In genomic region chr6:40170856-40171255, GRCh38 we compare ENCODE assay signal across 23 cellular contexts.
DNase-seq lines count a peak whose midpoint lies in the region; ATAC-seq and TF ChIP-seq lines count a peak whose summit lies in the region.
"Had no signal": no experiment of that assay in that cellular context is flagged by ENCODE, and none has a peak within 500 bp of the region (broad histone marks: within the 10 kb centered on the region; RNA-seq: fewer than 3 reads in every experiment).

No MANE protein-coding gene starts in this region.

- whole genome bisulfite sequencing in mammary epithelial cell (ENCODE audit: low coverage, missing lambda C conversion rate), result 11% methylated on average over 2 of the region's 2 CpGs
- WGBS in esophagus, 2 donors, result 32 to 37% methylated on average over 2 of the region's 2 CpGs
- 30 to 31% methylated on average over 2 of the region's 2 CpGs for WGBS in esophagus squamous epithelium, 2 donors

- no peaks in the 10 kb centered on the region for H3K79me2 ChIP-seq in mammary epithelial cell (ENCODE audit: insufficient read depth, low read length)

- no peak overlapping the region for H3K9ac ChIP-seq in mammary epithelial cell (ENCODE audit: insufficient read depth, low read length)
- H3K9ac ChIP-seq: BLaER1 had no signal

- H3K27me3 ChIP-seq in mammary epithelial cell (ENCODE audit: insufficient read depth, low read length) (no peaks in the 10 kb centered on the region), breast epithelium (no peaks in the 10 kb centered on the region), esophagus (ENCODE audit: control insufficient read depth in 1 of 2, insufficient read depth in 2 of 2, low read length in 2 of 2) (no peaks in the 10 kb centered on the region), esophagus squamous epithelium (no peaks in the 10 kb centered on the region)
- H3K27me3 ChIP-seq: BE2C, BLaER1 had no signal

- intact Hi-C loops in mammary epithelial cell (cut with micrococcal nuclease), result no loop called here
- intact Hi-C loops in breast epithelium (cut with DNase I; ENCODE audit: low total_unique reads), result no loop called here
- intact Hi-C loops in esophagus squamous epithelium (cut with DNase I), result no loop called here
- intact Hi-C loops in posterior cingulate gyrus (cut with DNase I), result no loop called here

- no peaks in the 10 kb centered on the region for H4K20me1 ChIP-seq in mammary epithelial cell (ENCODE audit: insufficient read depth, low read length)
- H4K20me1 ChIP-seq: BLaER1 had no signal

- H3K4me2 ChIP-seq in mammary epithelial cell (ENCODE audit: insufficient read depth, low read depth, low read length), result peak overlapping the region; percentile 13
- H3K4me2 ChIP-seq: A549, BLaER1 had no signal

- DNase-seq in mammary epithelial cell (peak; percentile 4), breast epithelium (ENCODE audit: low spot score in 2 of 2) (no peak), esophagus squamous epithelium (lab: John Stamatoyannopoulos, UW) (no peak), NCI-H69 (lab: John Stamatoyannopoulos, UW) (no peak), posterior cingulate gyrus (no peak)
- DNase-seq: BE2C; C1 segment of cervical spinal cord; CD4-positive, alpha-beta memory T cell; CD4-positive, CD25-positive, alpha-beta regulatory T cell; CD8-positive, alpha-beta memory T cell; COR-L47; DMS 273 treated with DMSO at 0.1 percent for 48 hours; DMS153; DMS79; DND-41; EL; GDM1 had no signal

- no peak overlapping the region for H2AFZ ChIP-seq in mammary epithelial cell (ENCODE audit: low read depth, low read length)

- no peak overlapping the region for H3K27ac ChIP-seq in mammary epithelial cell (ENCODE audit: insufficient read depth, low read depth, low read length)
- no peak overlapping the region for H3K27ac ChIP-seq in breast epithelium
- H3K27ac ChIP-seq in esophagus (ENCODE audit: low read depth in 2 of 2, low read length in 1 of 2), result peak overlapping the region; percentile 39 to 92
- peak overlapping the region in 3 of 4 donors; percentile 38 to 57 (median 54) for H3K27ac ChIP-seq in esophagus squamous epithelium
- H3K27ac ChIP-seq: 22Rv1, A549, BLaER1 had no signal

- H3K9me3 ChIP-seq in mammary epithelial cell (replicated peaks; ENCODE audit: insufficient read depth, low read length), result no peaks in the 10 kb centered on the region
- no peaks in the 10 kb centered on the region for H3K9me3 ChIP-seq in breast epithelium
- no peaks in the 10 kb centered on the region for H3K9me3 ChIP-seq in esophagus (ENCODE audit: control insufficient read depth in 2 of 2, insufficient read depth in 1 of 2, low read depth in 1 of 2, low read length in 1 of 2)
- no peaks in the 10 kb centered on the region for H3K9me3 ChIP-seq in esophagus squamous epithelium
- H3K9me3 ChIP-seq: A549, BE2C, BLaER1 had no signal

- BruUV-seq in mammary epithelial cell (replicated peaks; lab: Mats Ljungman, UMichigan), result no TSS peak

- CTCF ChIA-PET in mammary epithelial cell (lab: Charles Lee; ENCODE audit: low non-redundant PET), result no interaction called here

- TF ChIP-seq CTCF in mammary epithelial cell (conservative IDR thresholded peaks at IDR 0.05 in 1 of 2, IDR thresholded peaks at IDR 0.05 in 1 of 2; ENCODE audit: extremely low read depth in 1 of 2, insufficient read depth in 1 of 2, low read depth in 1 of 2, low read length in 2 of 2) (no peak), breast epithelium (IDR thresholded peaks at IDR 0.05) (no peak), esophagus squamous epithelium (IDR thresholded peaks at IDR 0.05) (no peak)

- in situ Hi-C loops in mammary epithelial cell (cut with MboI; ENCODE audit: low sequenced_read_pairs in 2 of 2), result no loop called here

- no peak for ATAC-seq in GM21447 (IDR thresholded peaks at IDR 0.05; ENCODE audit: unreplicated experiment)
- ATAC-seq: A549, GM12878 had no signal

- TF ChIP-seq POLR2A in breast epithelium (IDR thresholded peaks at IDR 0.05) (no peak), esophagus squamous epithelium (IDR thresholded peaks at IDR 0.05) (no peak)

- H3K4me1 ChIP-seq in mammary epithelial cell (ENCODE audit: insufficient read depth, low read length) (peaks cover 26% of the 10 kb centered on the region), breast epithelium (no peaks in the 10 kb centered on the region), esophagus (ENCODE audit: control insufficient read depth in 2 of 2, insufficient read depth in 2 of 2, low read length in 1 of 2) (peaks cover 0 to 10% of the 10 kb centered on the region in 2 donors), esophagus squamous epithelium (peaks cover 4 to 40% (median 8%) of the 10 kb centered on the region in 3 donors)
- H3K4me1 ChIP-seq: A549, BE2C, BLaER1 had no signal

- H3K36me3 ChIP-seq in mammary epithelial cell (ENCODE audit: insufficient read depth, low read length) (no peaks in the 10 kb centered on the region), breast epithelium (no peaks in the 10 kb centered on the region), esophagus (ENCODE audit: control insufficient read depth in 2 of 2, insufficient read depth in 2 of 2, low read length in 1 of 2) (no peaks in the 10 kb centered on the region), esophagus squamous epithelium (no peaks in the 10 kb centered on the region)
- H3K36me3 ChIP-seq: BE2C, BLaER1 had no signal

- H3K4me3 ChIP-seq in mammary epithelial cell (replicated peaks in 1 of 3; ENCODE audit: insufficient read depth in 1 of 3, low read depth in 2 of 3, low read length in 3 of 3) (no peak overlapping the region), breast epithelium (no peak overlapping the region), esophagus (ENCODE audit: low read depth in 1 of 2, low read length in 2 of 2) (no peak overlapping the region), esophagus squamous epithelium (no peak overlapping the region)
- H3K4me3 ChIP-seq: A549, BLaER1, GM12878 had no signal

- dilution Hi-C loops in mammary epithelial cell (cut with HindIII; ENCODE audit: low sequenced_read_pairs), result no loop called here

Comparison
In these comparisons a context has a peak if more than half of its experiments do, and no peak if none do; other contexts are left out.
1. H3K27ac ChIP-seq: peak in esophagus (2 of 2) and esophagus squamous epithelium (3 of 4); none in mammary epithelial cell (single experiment) and breast epithelium (0 of 2).